Comparison of ENCODE assay signal across 11 cellular contexts in the genomic region with DNA sequence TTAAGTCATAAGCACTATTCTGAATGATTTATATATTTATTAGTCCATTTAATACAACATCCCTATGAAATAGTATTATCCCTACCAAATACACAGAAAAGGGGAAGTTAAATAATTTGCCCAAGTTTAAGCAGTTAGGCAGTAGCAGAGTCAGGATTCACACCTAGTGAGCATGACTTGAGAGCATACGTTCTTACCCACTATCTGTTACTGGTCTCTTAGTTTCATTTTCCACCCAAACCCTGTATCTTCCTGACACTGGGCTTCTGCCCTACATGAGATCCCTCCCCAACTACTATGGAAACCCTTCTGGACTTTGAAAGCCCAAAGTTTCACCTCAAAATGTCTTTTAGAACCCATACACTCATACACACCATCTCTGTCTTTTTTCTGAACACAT. TPM values are rescaled to one million over a fixed set of nuclear protein-coding genes. Genes with fewer than 3 reads are reported as not detected.
A peak's percentile ranks its signal among the peaks of the same experiment; 100 is the strongest.
DNase-seq lines count a peak whose midpoint lies in the region; ATAC-seq and TF ChIP-seq lines count a peak whose summit lies in the region.
"Had no signal": no experiment of that assay in that cellular context is flagged by ENCODE, and none has a peak within 500 bp of the region (broad histone marks: within the 10 kb centered on the region; RNA-seq: fewer than 3 reads in every experiment).

No MANE protein-coding gene starts in this region.

- H3K27ac Mint-ChIP-seq in natural killer cell treated with Interleukin-12 subunit alpha and Interleukin-12 subunit beta and Interleukin-15 and Interleukin-18, amount 100 ng/mL, for 72 hours, result peak overlapping the region; percentile 57 to 84
- no peak overlapping the region for H3K27ac Mint-ChIP-seq in activated CD4-positive, alpha-beta T cell treated with anti-CD3 and anti-CD28 coated beads for 36 hours
- H3K27ac Mint-ChIP-seq in chondrocyte (ENCODE audit: unreplicated experiment), result no peak overlapping the region
- H3K27ac Mint-ChIP-seq: progenitor cell of endocrine pancreas had no signal

- DNase-seq in NB4 (ENCODE audit: low read depth), result peak; percentile 54
- no peak for DNase-seq in natural killer cell treated with Interleukin-12 subunit alpha and Interleukin-12 subunit beta and Interleukin-15 and Interleukin-18, amount 100 ng/mL, for 72 hours (ENCODE audit: low spot score)
- DNase-seq in activated CD4-positive, alpha-beta T cell treated with anti-CD3 and anti-CD28 coated beads for 36 hours, result no peak
- no peak for DNase-seq in stimulated activated CD4-positive, alpha-beta T cell treated with anti-CD3 and anti-CD28 coated beads, Interleukin-4, amount 100 ng/mL, for 24 hours
- DNase-seq in chondrocyte (ENCODE audit: low spot score), result no peak
- DNase-seq: amniotic stem cell, hypothalamus had no signal

- POLR2A ChIA-PET in activated CD4-positive, alpha-beta T cell treated with anti-CD3 and anti-CD28 coated beads for 36 hours (lab: Charles Lee), result no interaction called here

- peaks cover 3 to 8% of the 10 kb centered on the region in 2 donors for H3K27me3 Mint-ChIP-seq in natural killer cell treated with Interleukin-12 subunit alpha and Interleukin-12 subunit beta and Interleukin-15 and Interleukin-18, amount 100 ng/mL, for 72 hours
- no peaks in the 10 kb centered on the region for H3K27me3 Mint-ChIP-seq in activated CD4-positive, alpha-beta T cell treated with anti-CD3 and anti-CD28 coated beads for 36 hours
- peaks cover 10% of the 10 kb centered on the region for H3K27me3 Mint-ChIP-seq in chondrocyte (ENCODE audit: low read depth)
- H3K27me3 Mint-ChIP-seq: progenitor cell of endocrine pancreas had no signal

- intact Hi-C loops in activated CD4-positive, alpha-beta T cell treated with anti-CD3 and anti-CD28 coated beads for 36 hours (cut with DNase I, micrococcal nuclease), result loop anchor here in 1 of 2 experiments (2.0 kb wide), 1 partner anchor 25 kb away; no protein-coding TSS in a partner anchor

- TF ChIP-seq CTCF in NB4 (IDR thresholded peaks at IDR 0.05; ENCODE audit: low read depth, low read length) (no peak), chondrocyte (IDR thresholded peaks at IDR 0.05) (no peak)

- ATAC-seq in GM19025 (IDR thresholded peaks at IDR 0.05; ENCODE audit: low read depth, unreplicated experiment) (peak; percentile 43), HG02759 (IDR thresholded peaks at IDR 0.05; ENCODE audit: unreplicated experiment) (peak; percentile 39)
- ATAC-seq in natural killer cell treated with Interleukin-12 subunit alpha and Interleukin-12 subunit beta and Interleukin-15 and Interleukin-18, amount 100 ng/mL, for 72 hours, result peak; percentile 37 to 63
- no peak for ATAC-seq in activated CD4-positive, alpha-beta T cell treated with anti-CD3 and anti-CD28 coated beads for 36 hours
- ATAC-seq: Right ventricle myocardium inferior had no signal

- no peak for TF ChIP-seq POLR2A in NB4 (IDR thresholded peaks at IDR 0.05; ENCODE audit: extremely low read depth, insufficient read length)

- CTCF ChIA-PET in activated CD4-positive, alpha-beta T cell treated with anti-CD3 and anti-CD28 coated beads for 36 hours (lab: Charles Lee), result interaction anchor here (0.5 to 1.3 kb wide), 2 partner anchors 429 to 475 kb away, joined by 4 to 5 read pairs; no protein-coding TSS in a partner anchor

- no peak overlapping the region for H3K4me3 ChIP-seq in NB4 (ENCODE audit: low read depth, low read length)

- H3K4me1 Mint-ChIP-seq in natural killer cell treated with Interleukin-12 subunit alpha and Interleukin-12 subunit beta and Interleukin-15 and Interleukin-18, amount 100 ng/mL, for 72 hours (ENCODE audit: low read depth in 2 of 2), result peaks cover 13 to 28% of the 10 kb centered on the region in 2 donors
- H3K4me1 Mint-ChIP-seq in activated CD4-positive, alpha-beta T cell treated with anti-CD3 and anti-CD28 coated beads for 36 hours, result peaks cover 26% of the 10 kb centered on the region
- H3K4me1 Mint-ChIP-seq in chondrocyte (ENCODE audit: low read depth), result peaks cover 5% of the 10 kb centered on the region

- no peaks in the 10 kb centered on the region for H3K36me3 Mint-ChIP-seq in natural killer cell treated with Interleukin-12 subunit alpha and Interleukin-12 subunit beta and Interleukin-15 and Interleukin-18, amount 100 ng/mL, for 72 hours
- H3K36me3 Mint-ChIP-seq in activated CD4-positive, alpha-beta T cell treated with anti-CD3 and anti-CD28 coated beads for 36 hours (ENCODE audit: low read depth), result peaks cover 2% of the 10 kb centered on the region
- no peaks in the 10 kb centered on the region for H3K36me3 Mint-ChIP-seq in chondrocyte (ENCODE audit: low read depth)

- H3K4me3 Mint-ChIP-seq in natural killer cell treated with Interleukin-12 subunit alpha and Interleukin-12 subunit beta and Interleukin-15 and Interleukin-18, amount 100 ng/mL, for 72 hours, result peak overlapping the region; percentile 63
- no peak overlapping the region for H3K4me3 Mint-ChIP-seq in activated CD4-positive, alpha-beta T cell treated with anti-CD3 and anti-CD28 coated beads for 36 hours
- H3K4me3 Mint-ChIP-seq in chondrocyte (ENCODE audit: unreplicated experiment), result no peak overlapping the region

- no peaks in the 10 kb centered on the region for H3K9me3 Mint-ChIP-seq in natural killer cell treated with Interleukin-12 subunit alpha and Interleukin-12 subunit beta and Interleukin-15 and Interleukin-18, amount 100 ng/mL, for 72 hours
- H3K9me3 Mint-ChIP-seq in activated CD4-positive, alpha-beta T cell treated with anti-CD3 and anti-CD28 coated beads for 36 hours (ENCODE audit: low read depth), result no peaks in the 10 kb centered on the region
- no peaks in the 10 kb centered on the region for H3K9me3 Mint-ChIP-seq in chondrocyte (ENCODE audit: low read depth)

RNA-seq across cellular contexts. Expression of a gene that starts 4.4 kb away (rescaled TPM):
- 10 to 100 TPM; 34.1 to 42.0 TPM for total RNA-seq in natural killer cell treated with Interleukin-12 subunit alpha and Interleukin-12 subunit beta and Interleukin-15 and Interleukin-18, amount 100 ng/mL, for 72 hours
- 10 to 100 TPM; 13.4 to 13.5 TPM for total RNA-seq in activated CD4-positive, alpha-beta T cell treated with anti-CD3 and anti-CD28 coated beads for 36 hours
- total RNA-seq in chondrocyte, result 18.7 to 38.8 TPM (median 21.9 TPM) in 3 replicates

Comparison
In these comparisons a context has a peak if more than half of its experiments do, and no peak if none do; other contexts are left out.
1. H3K27ac Mint-ChIP-seq: peak in natural killer cell treated with Interleukin-12 subunit alpha and Interleukin-12 subunit beta and Interleukin-15 and Interleukin-18, amount 100 ng/mL, for 72 hours (2 of 2); none in activated CD4-positive, alpha-beta T cell treated with anti-CD3 and anti-CD28 coated beads for 36 hours (single experiment) and chondrocyte (single experiment).